In genomic region chrX:39854772-39855747, GRCh38 we compare ENCODE assay signal across 8 cellular contexts.
DNase-seq lines count a peak whose midpoint lies in the region; ATAC-seq and TF ChIP-seq lines count a peak whose summit lies in the region.

No MANE protein-coding gene starts in this region.

- WGBS in thymus: 18% methylated on average over 17 of the region's 17 CpGs

- no peaks in the 10 kb centered on the region for H3K9me3 ChIP-seq in thymus (ENCODE audit: control insufficient read depth)

- peak overlapping the region; percentile 81 for H3K27ac ChIP-seq in thymus (ENCODE audit: low read depth)

- peak overlapping the region in 6 of 7 donors; percentile 22 to 83 (median 64) for H3K27ac Mint-ChIP-seq in CD14-positive monocyte

- peaks cover 0 to 15% (median 0%) of the 10 kb centered on the region in 3 donors for H3K27me3 Mint-ChIP-seq in CD14-positive monocyte (ENCODE audit: low read depth in 3 of 3)

- peak; percentile 61 for DNase-seq in CD14-positive monocyte (ENCODE audit: low spot score)
- DNase-seq in activated CD4-positive, alpha-beta T cell treated with anti-CD3 and anti-CD28 coated beads, Interleukin-2, amount 50 U/mL, for 24 hours (ENCODE audit: low read depth in 1 of 2, low spot score in 1 of 2): peak; percentile 33 to 72
- DNase-seq in left colon: peak in 1 of 2 donors; percentile 31
- DNase-seq in GM03348 (ENCODE audit: low spot score): no peak
- no peak for DNase-seq in hypothalamus (lab: John Stamatoyannopoulos, UW)

- ATAC-seq in GM19468 (IDR thresholded peaks at IDR 0.05; ENCODE audit: extremely low read depth, unreplicated experiment) (peak; percentile 66), HG03575 (IDR thresholded peaks at IDR 0.05; ENCODE audit: extremely low read depth, insufficient number of reproducible peaks, low FRiP score, unreplicated experiment) (peak; percentile 53), left colon (peak; percentile 55)

- intact Hi-C loops in CD14-positive monocyte (cut with micrococcal nuclease): no loop called here
- intact Hi-C loops in left colon (cut with DNase I, micrococcal nuclease): no loop called here

- no peak for TF ChIP-seq CTCF in CD14-positive monocyte (IDR thresholded peaks at IDR 0.05)

- H3K9me3 Mint-ChIP-seq in CD14-positive monocyte: no peaks in the 10 kb centered on the region

- peak overlapping the region; percentile 15 for H3K4me3 ChIP-seq in thymus (ENCODE audit: low read length)

- H3K4me3 Mint-ChIP-seq in CD14-positive monocyte: peak overlapping the region; percentile 49 to 80

- H3K27me3 ChIP-seq in thymus (ENCODE audit: control insufficient read depth, insufficient read depth): no peaks in the 10 kb centered on the region

- H3K4me1 ChIP-seq in thymus (ENCODE audit: control insufficient read depth, insufficient read depth, low read length): peaks cover 11% of the 10 kb centered on the region

- no peaks in the 10 kb centered on the region for H3K36me3 Mint-ChIP-seq in CD14-positive monocyte

- peaks cover 53% of the 10 kb centered on the region for H3K4me1 Mint-ChIP-seq in CD14-positive monocyte

- H3K36me3 ChIP-seq in thymus (ENCODE audit: control insufficient read depth, insufficient read depth): no peaks in the 10 kb centered on the region

Comparison
In these comparisons a context has a peak if more than half of its experiments do, and no peak if none do; other contexts are left out.
1. DNase-seq: peak in CD14-positive monocyte (single experiment) and activated CD4-positive, alpha-beta T cell treated with anti-CD3 and anti-CD28 coated beads, Interleukin-2, amount 50 U/mL, for 24 hours (2 of 2); none in GM03348 (single experiment) and hypothalamus (0 of 51).
2. Peak in every context shown above with its lines, with median percentiles within 50 percentile points of each other: ATAC-seq.